ENCODE assay signal across 21 cellular contexts in the genomic region with DNA sequence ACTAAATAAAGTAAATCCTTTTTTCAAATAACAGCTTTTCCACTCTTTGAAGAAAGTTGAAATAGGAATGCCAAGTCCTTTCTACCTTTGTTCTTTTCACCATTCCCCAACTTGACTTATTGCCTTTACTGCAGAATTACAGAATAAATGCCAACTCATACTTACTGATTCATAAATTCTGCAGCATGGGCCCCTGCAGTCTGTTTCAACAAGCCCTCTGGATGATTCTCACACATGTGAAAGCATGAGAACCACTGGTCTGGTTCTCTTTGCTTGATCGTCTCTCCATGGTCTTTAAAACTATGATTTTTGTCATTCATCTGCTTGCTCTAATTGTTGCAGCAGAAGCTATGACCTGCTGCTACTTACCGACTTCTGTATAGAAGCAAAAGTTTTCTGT.
"Had no signal": no experiment of that assay in that cellular context is flagged by ENCODE, and none has a peak within 500 bp of the region (broad histone marks: within the 10 kb centered on the region; RNA-seq: fewer than 3 reads in every experiment).

No MANE protein-coding gene starts in this region.

- H3K27me3 ChIP-seq: neural progenitor cell, pancreas, uterus had no signal

- H3K9me3 Mint-ChIP-seq: immature natural killer cell, memory B cell, natural killer cell, neural progenitor cell had no signal

- H3K36me3 ChIP-seq: left ventricle myocardium inferior, lower lobe of right lung, neural progenitor cell, pancreas, uterus had no signal

- H3K4me2 ChIP-seq: neural progenitor cell had no signal

- H3K4me1 ChIP-seq: left ventricle myocardium inferior, lower lobe of right lung, neural progenitor cell, pancreas, uterus had no signal

- H3K4me3 ChIP-seq: coronary artery, dorsolateral prefrontal cortex, left ventricle myocardium inferior, lower lobe of right lung, neural progenitor cell, pancreas, uterus had no signal

- DNase-seq: dorsolateral prefrontal cortex; effector CD8-positive, alpha-beta T cell; erythroblast; foreskin fibroblast; immature natural killer cell; left ventricle myocardium inferior; lower lobe of right lung; natural killer cell; occipital lobe; pancreas; right cardiac atrium; small intestine; stimulated activated CD4-positive, alpha-beta T cell treated with anti-CD3 and anti-CD28 coated beads, Interleukin-12 subunit alpha, Interleukin-12 subunit beta, amount 100 ng/mL, for 4 hours; stimulated activated naive CD4-positive, alpha-beta T cell treated with Interleukin-2 at 50 U/mL for 16 hours; trophoblast cell; uterus had no signal

- H3K27ac ChIP-seq: coronary artery, dorsolateral prefrontal cortex, left ventricle myocardium inferior, lower lobe of right lung, neural progenitor cell, pancreas, uterus had no signal

- ATAC-seq: lower lobe of right lung, natural killer cell, pancreas, right cardiac atrium had no signal

- H3K36me3 Mint-ChIP-seq: immature natural killer cell, memory B cell, mesothelial cell of epicardium, natural killer cell had no signal

- H3K27ac Mint-ChIP-seq: memory B cell, mesothelial cell of epicardium, natural killer cell, neural progenitor cell, progenitor cell of endocrine pancreas had no signal

- H3K4me3 Mint-ChIP-seq: immature natural killer cell, memory B cell, mesothelial cell of epicardium, natural killer cell, neural progenitor cell had no signal

- H2AFZ ChIP-seq: neural progenitor cell had no signal

- H3K9me3 ChIP-seq: left ventricle myocardium inferior, lower lobe of right lung, pancreas, uterus had no signal

- H3K27me3 Mint-ChIP-seq: progenitor cell of endocrine pancreas had no signal
